8 cellular contexts compared by ENCODE assay signal in the genomic region with DNA sequence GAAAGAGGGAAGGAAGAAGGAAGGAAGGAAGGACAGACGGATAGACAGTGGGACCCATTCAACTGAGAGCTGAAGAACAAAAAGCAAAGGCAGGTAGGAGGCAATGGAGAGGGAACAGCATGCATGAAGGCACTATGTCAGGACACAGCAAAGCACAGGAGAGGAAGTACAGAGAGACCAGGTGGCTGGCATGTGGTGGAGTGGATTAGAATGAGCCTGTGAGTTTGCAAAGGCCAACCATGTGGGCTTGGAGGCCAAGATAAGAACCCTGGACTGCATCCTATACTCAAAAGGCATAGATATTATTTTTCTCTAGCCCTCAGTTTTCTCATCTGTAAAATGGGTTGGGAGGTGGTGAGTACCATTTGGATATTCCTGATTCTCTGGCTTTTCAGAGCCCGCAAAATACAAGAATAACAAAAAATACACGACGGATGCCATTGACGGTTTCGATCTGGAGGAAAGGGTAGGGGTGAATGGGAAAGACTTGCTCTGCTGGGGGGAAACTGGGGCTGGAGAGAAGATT.
"Had no signal": no experiment of that assay in that cellular context is flagged by ENCODE, and none has a peak within 500 bp of the region (broad histone marks: within the 10 kb centered on the region; RNA-seq: fewer than 3 reads in every experiment).

No MANE protein-coding gene starts in this region.

- DNase-seq: GM23248, GOT3, H9, HCEC 1CT, IMR-90, KBM-7 had no signal

- H2AFZ ChIP-seq: GM23248 had no signal

- H3K27ac ChIP-seq: GM23248 had no signal

- H3K4me3 ChIP-seq: GM23248 had no signal

- H3K9ac ChIP-seq: GM23248 had no signal

- FAIRE-seq: H54, HTR-8/SVneo had no signal
